ENCODE assay signal across 8 cellular contexts in genomic region chr9:129626079-129626943, GRCh38. TPM values are rescaled to one million over a fixed set of nuclear protein-coding genes. Genes with fewer than 3 reads are reported as not detected.
A peak's percentile ranks its signal among the peaks of the same experiment; 100 is the strongest.
DNase-seq lines count a peak whose midpoint lies in the region; ATAC-seq and TF ChIP-seq lines count a peak whose summit lies in the region.

NTMT1 (plus strand) TSS chr9:129626163; CDS start chr9:129632704, 6,541 bp downstream.

- H3K27me3 Mint-ChIP-seq in activated CD8-positive, alpha-beta T cell treated with anti-CD3 and anti-CD28 coated beads, Interleukin-2, amount 10 ng/mL, durations not matched to agents 7 days and 5 days (ENCODE audit: low read depth), result peaks cover 4% of the 10 kb centered on the region

- DNase-seq in NCI-H774 (lab: John Stamatoyannopoulos, UW) (peak; percentile 87), lung microvascular endothelial cell (ENCODE audit: low read depth in 2 of 2) (peak; percentile 88 to 92)
- peak; percentile 92 for DNase-seq in activated CD8-positive, alpha-beta T cell treated with anti-CD3 and anti-CD28 coated beads, Interleukin-2, amount 10 ng/mL, durations not matched to agents 7 days and 5 days
- DNase-seq in effector CD4-positive, alpha-beta T cell, result peak; percentile 93
- peak; percentile 84 to 87 (median 84) for DNase-seq in stimulated activated CD4-positive, alpha-beta T cell treated with anti-CD3 and anti-CD28 coated beads, TNF-alpha, amount 100 ng/mL, for 48 hours (ENCODE audit: low read depth in 3 of 3)

- peak within 1 kb of the TSS; percentile 80 for H3K4me3 Mint-ChIP-seq in activated CD8-positive, alpha-beta T cell treated with anti-CD3 and anti-CD28 coated beads, Interleukin-2, amount 10 ng/mL, durations not matched to agents 7 days and 5 days

- H3K4me1 Mint-ChIP-seq in activated CD8-positive, alpha-beta T cell treated with anti-CD3 and anti-CD28 coated beads, Interleukin-2, amount 10 ng/mL, durations not matched to agents 7 days and 5 days (ENCODE audit: low read depth), result peaks cover 56% of the 10 kb centered on the region

- peak within 1 kb of the TSS; percentile 88 for H3K27ac Mint-ChIP-seq in activated CD8-positive, alpha-beta T cell treated with anti-CD3 and anti-CD28 coated beads, Interleukin-2, amount 10 ng/mL, durations not matched to agents 7 days and 5 days

- H3K36me3 Mint-ChIP-seq in activated CD8-positive, alpha-beta T cell treated with anti-CD3 and anti-CD28 coated beads, Interleukin-2, amount 10 ng/mL, durations not matched to agents 7 days and 5 days (ENCODE audit: low read depth), result peaks cover 16% of the 10 kb centered on the region

- no peaks in the 10 kb centered on the region for H3K9me3 Mint-ChIP-seq in activated CD8-positive, alpha-beta T cell treated with anti-CD3 and anti-CD28 coated beads, Interleukin-2, amount 10 ng/mL, durations not matched to agents 7 days and 5 days (ENCODE audit: insufficient read depth)

- ATAC-seq in GM19328 (IDR thresholded peaks at IDR 0.05; ENCODE audit: unreplicated experiment), result peak; percentile 55
- peak; percentile 74 for ATAC-seq in HG03520 (IDR thresholded peaks at IDR 0.05; ENCODE audit: unreplicated experiment)
- peak; percentile 70 for ATAC-seq in activated CD8-positive, alpha-beta T cell treated with anti-CD3 and anti-CD28 coated beads, Interleukin-2, amount 10 ng/mL, durations not matched to agents 7 days and 5 days

- no peak for TF ChIP-seq CTCF in C4-2B (conservative IDR thresholded peaks at IDR 0.05)

- POLR2A ChIA-PET in activated CD8-positive, alpha-beta T cell treated with anti-CD3 and anti-CD28 coated beads, Interleukin-2, amount 10 ng/mL, durations not matched to agents 7 days and 5 days (lab: Charles Lee), result interaction anchor here (0.6 to 1.6 kb wide), 10 partner anchors 11 to 529 kb away, joined by 3 to 5 read pairs (median 4); no protein-coding TSS in a partner anchor

- CTCF ChIA-PET in activated CD8-positive, alpha-beta T cell treated with anti-CD3 and anti-CD28 coated beads, Interleukin-2, amount 10 ng/mL, durations not matched to agents 7 days and 5 days (lab: Charles Lee), result interaction anchor here (1.4 to 9.5 kb wide), 10 partner anchors 13 to 495 kb away, joined by 3 to 176 read pairs (median 26); partner anchors contain the start of gene ASB6

- peak within 1 kb of the TSS; percentile 88 for H3K27ac ChIP-seq in C4-2B

RNA-seq across cellular contexts. Expression of gene NTMT1, which starts in this region (rescaled TPM):
- 10 to 100 TPM; 36.2 to 39.2 TPM for total RNA-seq in activated CD8-positive, alpha-beta T cell treated with anti-CD3 and anti-CD28 coated beads, Interleukin-2, amount 10 ng/mL, durations not matched to agents 7 days and 5 days
- 19.4 and 22.4 TPM in 2 replicates for total RNA-seq in lung microvascular endothelial cell

Comparison
In these comparisons a context has a peak if more than half of its experiments do, and no peak if none do; other contexts are left out.
1. Peak in every context shown above with its lines: DNase-seq, ATAC-seq and H3K27ac ChIP-seq.